8 cellular contexts compared by ENCODE assay signal in the genomic region with DNA sequence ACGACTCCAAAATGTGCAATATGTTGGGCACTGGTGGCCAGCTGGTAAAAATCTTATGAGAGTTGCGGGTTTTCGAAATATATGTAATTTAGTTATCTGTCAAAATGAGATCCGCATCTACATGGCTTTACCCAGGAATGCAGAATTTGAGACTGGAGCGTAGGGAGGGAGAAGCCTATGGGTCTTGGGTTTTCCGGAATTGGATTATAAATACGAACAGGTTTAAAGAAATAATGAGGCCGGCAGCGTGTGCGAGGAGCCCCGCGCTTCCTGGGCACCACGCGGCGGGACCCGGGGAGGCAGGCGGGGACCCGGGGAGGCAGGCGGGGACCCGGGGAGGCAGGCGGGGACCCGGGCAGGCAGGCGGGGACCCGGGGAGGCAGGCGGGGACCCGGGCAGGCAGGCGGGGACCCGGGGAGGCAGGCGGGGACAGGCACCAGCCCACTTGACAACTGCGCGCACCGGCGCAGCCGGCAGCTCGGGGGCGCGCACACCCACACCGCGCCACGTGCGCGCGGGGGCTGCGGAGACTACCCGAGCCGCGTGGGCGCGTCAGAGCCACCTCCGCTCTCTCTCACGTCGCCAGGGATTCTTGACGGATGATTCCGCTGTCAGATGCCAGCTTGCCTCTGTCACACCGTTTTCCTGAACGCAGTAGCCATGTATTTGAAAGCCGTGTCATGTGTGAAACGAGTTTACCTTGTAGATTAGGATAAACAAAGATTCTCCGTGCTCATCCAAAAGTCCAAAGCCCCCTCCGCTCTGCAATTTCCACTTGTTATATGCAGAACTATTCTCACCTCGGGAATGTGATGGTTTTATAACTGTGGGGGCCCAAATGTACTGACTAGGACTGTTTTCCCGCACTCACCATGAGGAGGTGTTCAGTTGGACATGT. TPM values are rescaled to one million over a fixed set of nuclear protein-coding genes. Genes with fewer than 3 reads are reported as not detected.
DNase-seq lines count a peak whose midpoint lies in the region; ATAC-seq and TF ChIP-seq lines count a peak whose summit lies in the region.

No MANE protein-coding gene starts in this region.

- H3K36me3 ChIP-seq in iPS-18a (ENCODE audit: control insufficient read depth, low read depth, low read length), result no peaks in the 10 kb centered on the region
- H3K36me3 ChIP-seq in smooth muscle cell (ENCODE audit: low read depth), result no peaks in the 10 kb centered on the region

- WGBS in smooth muscle cell (ENCODE audit: low lambda C conversion rate), result 11% methylated on average over 36 of the region's 62 CpGs

- H2AFZ ChIP-seq in smooth muscle cell (ENCODE audit: low read depth), result peak overlapping the region; percentile 76

- TF ChIP-seq CTCF in astrocyte of the spinal cord (IDR thresholded peaks at IDR 0.05; ENCODE audit: low read depth, low read length), result no peak
- no peak for TF ChIP-seq CTCF in smooth muscle cell (IDR thresholded peaks at IDR 0.05; ENCODE audit: borderline replicate concordance, insufficient read depth, poor library complexity, severe bottlenecking)

- peak overlapping the region; percentile 92 for H3K4me2 ChIP-seq in smooth muscle cell

- H3F3A ChIP-seq in smooth muscle cell (ENCODE audit: low read depth), result peaks cover 4% of the 10 kb centered on the region

- H3K79me2 ChIP-seq in smooth muscle cell (ENCODE audit: low read depth), result no peaks in the 10 kb centered on the region

- H3K4me3 ChIP-seq in astrocyte of the spinal cord (ENCODE audit: low read depth, low read length) (peak overlapping the region; percentile 47), iPS-18a (ENCODE audit: low read length) (peak overlapping the region; percentile 66), smooth muscle cell (peak overlapping the region; percentile 64)

- H3K4me1 ChIP-seq in iPS-18a (ENCODE audit: control insufficient read depth, low read depth, low read length), result peaks cover 10% of the 10 kb centered on the region
- peaks cover 6% of the 10 kb centered on the region for H3K4me1 ChIP-seq in smooth muscle cell (ENCODE audit: low read depth)

- H3K27ac ChIP-seq in iPS-18a (ENCODE audit: low read length), result no peak overlapping the region
- H3K27ac ChIP-seq in smooth muscle cell (ENCODE audit: low read depth), result no peak overlapping the region

- in situ Hi-C loops in Caki2 (cut with HindIII; ENCODE audit: low pct_unique_long_range_greater_than_20kb, low sequenced_read_pairs) (no loop called here), astrocyte of the spinal cord (cut with HindIII; ENCODE audit: low sequenced_read_pairs) (no loop called here)

- no peaks in the 10 kb centered on the region for H3K9me3 ChIP-seq in iPS-18a (ENCODE audit: control insufficient read depth, low read depth, low read length)
- H3K9me3 ChIP-seq in smooth muscle cell (replicated peaks; ENCODE audit: low read depth), result no peaks in the 10 kb centered on the region

- H3K27me3 ChIP-seq in iPS-18a (ENCODE audit: control insufficient read depth, insufficient read depth, low read length), result peaks cover 25% of the 10 kb centered on the region
- peaks cover 11% of the 10 kb centered on the region for H3K27me3 ChIP-seq in smooth muscle cell (ENCODE audit: low read depth)

- peak; percentile 27 for DNase-seq in Caki2 (ENCODE audit: low read depth)
- DNase-seq in LoVo (ENCODE audit: low spot score), result peak; percentile 31
- peak; percentile 47 for DNase-seq in T-helper 9 cell
- DNase-seq in astrocyte of the spinal cord (ENCODE audit: low read depth, low spot score), result no peak
- no peak for DNase-seq in smooth muscle cell (lab: John Stamatoyannopoulos, UW; ENCODE audit: unreplicated experiment)

- H3K9ac ChIP-seq in iPS-18a (ENCODE audit: low read length) (no peak overlapping the region), smooth muscle cell (ENCODE audit: low read depth) (no peak overlapping the region)

- H4K20me1 ChIP-seq in smooth muscle cell (ENCODE audit: low read depth), result no peaks in the 10 kb centered on the region

- ATAC-seq in GM21526 (IDR thresholded peaks at IDR 0.05; ENCODE audit: low FRiP score, unreplicated experiment), result peak; percentile 47
- ATAC-seq in HG02840 (IDR thresholded peaks at IDR 0.05; ENCODE audit: low FRiP score, unreplicated experiment), result no peak

RNA-seq across cellular contexts. Expression of gene HNRNPU, which starts 54.3 kb away (rescaled TPM):
- total RNA-seq in Caki2 (2014; rRNA removed; shearing (Covaris generic); ENCODE audit: low replicate concordance), result 121 and 148 TPM in 2 replicates
- 241 and 286 TPM in 2 replicates for total RNA-seq in smooth muscle cell
- polyA plus RNA-seq in smooth muscle cell, result 198 and 236 TPM in 2 replicates

Comparison
In these comparisons a context has a peak if more than half of its experiments do, and no peak if none do; other contexts are left out.
1. DNase-seq: peak in Caki2 (single experiment), LoVo (single experiment) and T-helper 9 cell (single experiment); none in astrocyte of the spinal cord (single experiment) and smooth muscle cell (single experiment).
2. Peak in every context shown above with its lines, with median percentiles within 50 percentile points of each other: H3K4me3 ChIP-seq.